In genomic region chr21:15772654-15773053, GRCh38 we compare ENCODE assay signal across 34 cellular contexts.
"Had no signal": no experiment of that assay in that cellular context is flagged by ENCODE, and none has a peak within 500 bp of the region (broad histone marks: within the 10 kb centered on the region; RNA-seq: fewer than 3 reads in every experiment).

No MANE protein-coding gene starts in this region.

- H3K27me3 ChIP-seq: adrenal gland, ascending aorta, esophagus muscularis mucosa, foreskin keratinocyte, heart left ventricle, left lung, neutrophil, ovary, right lobe of liver, uterus had no signal

- ATAC-seq: activated CD4-positive, alpha-beta T cell treated with anti-CD3 and anti-CD28 coated beads for 36 hours; activated CD8-positive, alpha-beta memory T cell treated with anti-CD3 and anti-CD28 coated beads, Interleukin-2, amount 10 ng/mL, durations not matched to agents 7 days and 5 days; activated CD8-positive, alpha-beta T cell treated with anti-CD3 and anti-CD28 coated beads, Interleukin-2, amount 10 ng/mL, durations not matched to agents 7 days and 5 days; foreskin keratinocyte; heart left ventricle; left lung; lower lobe of right lung; mucosa of descending colon; right lobe of liver; stimulated activated memory B cell treated with anti-CD40 and anti-IgM and Interleukin-4, amounts not matched to agents 10 μg/mL and 1 μg/mL and 100 μg/mL, for 72 hours; stimulated activated naive CD8-positive, alpha-beta T cell treated with anti-CD3 and anti-CD28 coated beads, Interleukin-15, amount 100 ng/mL, for 72 hours had no signal

- H3K4me1 ChIP-seq: ascending aorta had no signal

- H3K4me3 Mint-ChIP-seq: activated CD4-positive, alpha-beta T cell treated with anti-CD3 and anti-CD28 coated beads for 36 hours; activated CD8-positive, alpha-beta memory T cell treated with anti-CD3 and anti-CD28 coated beads, Interleukin-2, amount 10 ng/mL, durations not matched to agents 7 days and 5 days; activated CD8-positive, alpha-beta T cell treated with anti-CD3 and anti-CD28 coated beads, Interleukin-2, amount 10 ng/mL, durations not matched to agents 7 days and 5 days; activated naive CD8-positive, alpha-beta T cell; brain; dendritic cell treated with granulocyte-macrophage colony-stimulating factor and Interleukin-4, amounts not matched to agents 40 ng/mL and 50 ng/mL, for 4 days; endodermal cell; immature natural killer cell; nephron progenitor cell; stimulated activated memory B cell treated with anti-CD40 and anti-IgM and Interleukin-4, amounts not matched to agents 10 μg/mL and 1 μg/mL and 100 μg/mL, for 72 hours; stimulated activated naive CD8-positive, alpha-beta T cell treated with anti-CD3 and anti-CD28 coated beads, Interleukin-15, amount 100 ng/mL, for 72 hours; type B pancreatic cell had no signal

- H3K9me3 Mint-ChIP-seq: activated T-helper 2 cell treated with anti-CD3 and anti-CD28 coated beads, Interferon-gamma antibody, Interleukin-2, Interleukin-4, amounts not matched to agents 10 μg/mL and 5 μg/mL and 100 μg/mL, durations not matched to agents 14 hours and 24 hours and 36 hours; dendritic cell treated with granulocyte-macrophage colony-stimulating factor and Interleukin-4, amounts not matched to agents 40 ng/mL and 50 ng/mL, for 4 days; endodermal cell; immature natural killer cell; nephron progenitor cell; stimulated activated memory B cell treated with anti-CD40 and anti-IgM and Interleukin-4, amounts not matched to agents 10 μg/mL and 1 μg/mL and 100 μg/mL, for 72 hours; stimulated activated naive CD8-positive, alpha-beta T cell treated with anti-CD3 and anti-CD28 coated beads, Interleukin-15, amount 100 ng/mL, for 72 hours had no signal

- H3K4me3 ChIP-seq: adrenal gland, ascending aorta, esophagus muscularis mucosa, heart left ventricle, left lung, lower lobe of right lung, mucosa of descending colon, ovary, right lobe of liver, skin epidermis, uterus had no signal

- H3K9me3 ChIP-seq: adrenal gland, ascending aorta, esophagus muscularis mucosa, heart left ventricle, left lung, lower lobe of right lung, mucosa of descending colon, neutrophil, ovary, right lobe of liver, uterus had no signal

- H3K36me3 ChIP-seq: adrenal gland, ascending aorta, esophagus muscularis mucosa, left lung, lower lobe of right lung, neutrophil, ovary, right lobe of liver, uterus had no signal

- DNase-seq: activated CD4-positive, alpha-beta T cell treated with anti-CD3 and anti-CD28 coated beads for 36 hours; activated CD4-positive, CD25-positive, alpha-beta regulatory T cell; activated CD8-positive, alpha-beta memory T cell treated with anti-CD3 and anti-CD28 coated beads, Interleukin-2, amount 10 ng/mL, durations not matched to agents 7 days and 5 days; activated CD8-positive, alpha-beta T cell treated with anti-CD3 and anti-CD28 coated beads, Interleukin-2, amount 10 ng/mL, durations not matched to agents 7 days and 5 days; activated T-cell treated with anti-CD3 and anti-CD28 coated beads, Interleukin-2, amount 50 U/mL, for 48 hours; adrenal gland; endodermal cell; foreskin keratinocyte; heart left ventricle; hypothalamus; immature natural killer cell; left lung; lower lobe of right lung; mucosa of descending colon; nephron progenitor cell; ovary; right lobe of liver; stimulated activated CD4-positive, alpha-beta T cell treated with anti-CD3 and anti-CD28 coated beads, Interleukin-1b, Interleukin-23, amount 100 ng/mL, for 48 hours; stimulated activated CD4-positive, alpha-beta T cell treated with anti-CD3 and anti-CD28 coated beads, Interleukin-4, amount 100 ng/mL, for 4 hours; stimulated activated CD8-positive, alpha-beta memory T cell treated with anti-CD3 and anti-CD28 coated beads, Interleukin-4, amount 100 ng/mL, for 48 hours; stimulated activated naive CD8-positive, alpha-beta T cell treated with anti-CD3 and anti-CD28 coated beads, Interleukin-15, amount 100 ng/mL, for 72 hours; substantia nigra; uterus had no signal

- H3K27ac Mint-ChIP-seq: activated CD4-positive, alpha-beta T cell treated with anti-CD3 and anti-CD28 coated beads for 36 hours; activated CD8-positive, alpha-beta memory T cell treated with anti-CD3 and anti-CD28 coated beads, Interleukin-2, amount 10 ng/mL, durations not matched to agents 7 days and 5 days; activated CD8-positive, alpha-beta T cell treated with anti-CD3 and anti-CD28 coated beads, Interleukin-2, amount 10 ng/mL, durations not matched to agents 7 days and 5 days; activated naive CD8-positive, alpha-beta T cell; activated T-helper 2 cell treated with anti-CD3 and anti-CD28 coated beads, Interferon-gamma antibody, Interleukin-2, Interleukin-4, amounts not matched to agents 10 μg/mL and 5 μg/mL and 100 μg/mL, durations not matched to agents 14 hours and 24 hours and 36 hours; brain; dendritic cell treated with granulocyte-macrophage colony-stimulating factor and Interleukin-4, amounts not matched to agents 40 ng/mL and 50 ng/mL, for 4 days; endodermal cell; immature natural killer cell; progenitor cell of endocrine pancreas; stimulated activated memory B cell treated with anti-CD40 and anti-IgM and Interleukin-4, amounts not matched to agents 10 μg/mL and 1 μg/mL and 100 μg/mL, for 72 hours; stimulated activated naive CD8-positive, alpha-beta T cell treated with anti-CD3 and anti-CD28 coated beads, Interleukin-15, amount 100 ng/mL, for 72 hours; type B pancreatic cell had no signal

- H3K27ac ChIP-seq: adrenal gland, ascending aorta, esophagus muscularis mucosa, foreskin keratinocyte, heart left ventricle, left lung, lower lobe of right lung, neutrophil, ovary, right lobe of liver, skin epidermis, uterus had no signal

- H3K27me3 Mint-ChIP-seq: activated CD4-positive, alpha-beta T cell treated with anti-CD3 and anti-CD28 coated beads for 36 hours; activated CD8-positive, alpha-beta memory T cell treated with anti-CD3 and anti-CD28 coated beads, Interleukin-2, amount 10 ng/mL, durations not matched to agents 7 days and 5 days; activated naive CD8-positive, alpha-beta T cell; brain; dendritic cell treated with granulocyte-macrophage colony-stimulating factor and Interleukin-4, amounts not matched to agents 40 ng/mL and 50 ng/mL, for 4 days; progenitor cell of endocrine pancreas; stimulated activated memory B cell treated with anti-CD40 and anti-IgM and Interleukin-4, amounts not matched to agents 10 μg/mL and 1 μg/mL and 100 μg/mL, for 72 hours; stimulated activated naive CD8-positive, alpha-beta T cell treated with anti-CD3 and anti-CD28 coated beads, Interleukin-15, amount 100 ng/mL, for 72 hours; type B pancreatic cell had no signal
